Comparison of ENCODE assay signal across 8 cellular contexts in the genomic region with DNA sequence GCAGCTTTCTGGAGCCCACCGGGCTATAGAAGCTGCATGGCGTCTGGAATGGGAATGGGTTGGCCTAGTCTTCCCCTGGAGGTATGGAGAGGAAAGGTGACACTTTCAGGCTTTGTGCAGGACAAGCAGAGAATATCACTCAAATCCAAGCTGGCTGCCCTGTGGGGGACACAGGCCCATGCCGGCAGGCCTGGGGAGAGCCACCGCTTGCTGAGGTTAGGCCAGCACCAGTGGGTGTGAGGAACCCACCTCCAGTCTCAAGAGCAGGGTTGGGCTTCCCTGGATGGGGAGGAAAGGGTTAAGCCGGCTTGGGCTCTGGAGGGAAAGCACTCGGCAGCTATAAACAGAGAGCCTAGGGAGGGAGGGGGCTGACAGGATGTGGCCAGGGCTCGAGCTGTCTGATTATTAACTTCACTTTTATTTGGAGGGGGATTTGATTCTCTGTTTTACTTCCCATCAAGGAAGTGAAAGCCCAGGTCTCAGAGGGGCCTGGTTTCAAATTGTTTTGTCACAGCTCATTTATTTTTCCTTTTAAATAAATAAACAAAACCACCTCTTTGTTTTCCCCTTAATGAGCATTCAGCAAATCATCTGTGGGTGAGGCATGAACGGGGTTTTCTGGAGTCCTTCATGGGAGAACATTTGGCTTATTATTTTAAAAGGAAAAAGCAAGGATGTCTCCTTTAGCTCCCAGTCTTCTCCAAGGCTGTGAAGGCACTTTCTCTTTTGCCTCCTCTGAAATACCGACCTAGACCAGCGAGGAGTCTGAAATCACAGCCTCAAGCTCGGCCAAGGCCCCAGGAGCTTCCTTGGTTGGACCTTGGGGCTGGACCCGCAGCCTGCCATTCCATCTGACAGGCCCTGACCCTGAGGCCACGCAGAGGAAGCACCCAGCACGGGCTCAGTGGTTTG. TPM values are rescaled to one million over a fixed set of nuclear protein-coding genes. Genes with fewer than 3 reads are reported as not detected.
DNase-seq lines count a peak whose midpoint lies in the region; ATAC-seq and TF ChIP-seq lines count a peak whose summit lies in the region.

No MANE protein-coding gene starts in this region.

- peak overlapping the region; percentile 48 to 94 (median 87) for H3K27ac Mint-ChIP-seq in CD14-positive monocyte
- H3K27ac Mint-ChIP-seq in endothelial cell (ENCODE audit: unreplicated experiment): peak overlapping the region; percentile 89

- H3K27ac ChIP-seq in uterus: peak overlapping the region; percentile 99

- no peaks in the 10 kb centered on the region for H3K27me3 ChIP-seq in uterus

- H3K36me3 Mint-ChIP-seq in CD14-positive monocyte (peaks cover 5 to 8% of the 10 kb centered on the region in 2 donors), endothelial cell (ENCODE audit: low read depth, unreplicated experiment) (peaks cover 3% of the 10 kb centered on the region)

- H3K36me3 ChIP-seq in uterus: no peaks in the 10 kb centered on the region

- peaks cover 15 to 29% of the 10 kb centered on the region in 2 donors for H3K4me1 ChIP-seq in uterus

- ATAC-seq in GM19043 (IDR thresholded peaks at IDR 0.05; ENCODE audit: low read depth, unreplicated experiment): peak; percentile 49
- ATAC-seq in omental fat pad (ENCODE audit: low FRiP score): no peak

- H3K9me3 Mint-ChIP-seq in CD14-positive monocyte: peaks cover 0 to 2% (median 0%) of the 10 kb centered on the region in 7 donors
- H3K9me3 Mint-ChIP-seq in endothelial cell (ENCODE audit: unreplicated experiment): no peaks in the 10 kb centered on the region

- H3K27me3 Mint-ChIP-seq in CD14-positive monocyte (ENCODE audit: low read depth in 3 of 3) (peaks cover 3 to 7% (median 4%) of the 10 kb centered on the region in 3 donors), endothelial cell (ENCODE audit: unreplicated experiment) (peaks cover 13% of the 10 kb centered on the region)

- H3K4me3 Mint-ChIP-seq in CD14-positive monocyte (peak overlapping the region; percentile 64 to 80), endothelial cell (ENCODE audit: unreplicated experiment) (peak overlapping the region; percentile 31)

- H3K9me3 ChIP-seq in uterus: no peaks in the 10 kb centered on the region

- peak overlapping the region in 1 of 2 donors; percentile 1 for H3K4me3 ChIP-seq in uterus

- no peak for TF ChIP-seq POLR2A in uterus (IDR thresholded peaks at IDR 0.05)

- no peak for DNase-seq in CD14-positive monocyte (ENCODE audit: low spot score)
- peak; percentile 16 for DNase-seq in KG1 (lab: John Stamatoyannopoulos, UW)
- peak; percentile 49 to 52 for DNase-seq in activated CD4-positive, alpha-beta T cell treated with anti-CD3 and anti-CD28 coated beads for 4 hours
- peak; percentile 51 for DNase-seq in endothelial cell (ENCODE audit: low spot score)
- peak; percentile 77 for DNase-seq in myocyte (ENCODE audit: low read depth)
- DNase-seq in uterus: peak in 1 of 2 donors; percentile 60
- no peak for DNase-seq in omental fat pad (ENCODE audit: low spot score)

- H3K4me1 Mint-ChIP-seq in CD14-positive monocyte (peaks cover 37% of the 10 kb centered on the region), endothelial cell (ENCODE audit: unreplicated experiment) (peaks cover 26% of the 10 kb centered on the region)

- intact Hi-C loops in CD14-positive monocyte (cut with micrococcal nuclease): loop anchor here (5.0 kb wide), 4 partner anchors 562 to 977 kb away; no protein-coding TSS in a partner anchor
- intact Hi-C loops in uterus (cut with DNase I; ENCODE audit: low total_unique reads): loop anchor here (5.0 to 10.0 kb wide), 3 partner anchors 570 to 932 kb away; no protein-coding TSS in a partner anchor

- TF ChIP-seq CTCF in CD14-positive monocyte (IDR thresholded peaks at IDR 0.05) (no peak), endothelial cell (IDR thresholded peaks at IDR 0.05; ENCODE audit: unreplicated experiment) (no peak), uterus (IDR thresholded peaks at IDR 0.05) (peak in 1 of 4 experiments; percentile 14), omental fat pad (IDR thresholded peaks at IDR 0.05) (no peak)

RNA-seq across cellular contexts. Expression of a gene that starts 21.8 kb away (rescaled TPM):
- polyA plus RNA-seq in CD14-positive monocyte: 100 to 1,000 TPM; 151 to 185 TPM
- 385 TPM for total RNA-seq in endothelial cell (ENCODE audit: unreplicated experiment)
- total RNA-seq in myocyte: 194 and 260 TPM in 2 replicates
- 234 TPM for polyA plus RNA-seq in myocyte (2012)
- total RNA-seq in uterus: 100 to 1,000 TPM; 170 to 564 (median 315) TPM
- 100 to 1,000 TPM; 363 to 395 (median 384) TPM for total RNA-seq in omental fat pad

Comparison
In these comparisons a context has a peak if more than half of its experiments do, and no peak if none do; other contexts are left out.
1. DNase-seq: peak in KG1 (single experiment), activated CD4-positive, alpha-beta T cell treated with anti-CD3 and anti-CD28 coated beads for 4 hours (2 of 2), endothelial cell (single experiment) and myocyte (single experiment); none in CD14-positive monocyte (single experiment) and omental fat pad (single experiment).